In genomic region chrX:56787734-56788152, GRCh38 we compare ENCODE assay signal across 19 cellular contexts.
DNase-seq lines count a peak whose midpoint lies in the region; ATAC-seq and TF ChIP-seq lines count a peak whose summit lies in the region.
"Had no signal": no experiment of that assay in that cellular context is flagged by ENCODE, and none has a peak within 500 bp of the region (broad histone marks: within the 10 kb centered on the region; RNA-seq: fewer than 3 reads in every experiment).

No MANE protein-coding gene starts in this region.

- H4K20me1 ChIP-seq in BLaER1 treated with 17β-estradiol and CSF1 and Interleukin-3, amounts not matched to agents 10 nM and 100 nM, result peaks cover 0 to 9% (median 5%) of the 10 kb centered on the region in 11 experiments; a peak in 6 of 22 replicates
- H4K20me1 ChIP-seq in DND-41 (ENCODE audit: insufficient read depth, low read length), result peaks cover 12% of the 10 kb centered on the region

- peak overlapping the region; percentile 23 to 71 (median 59) for H3K4me2 ChIP-seq in BLaER1 treated with 17β-estradiol and CSF1 and Interleukin-3, amounts not matched to agents 10 nM and 100 nM
- H3K4me2 ChIP-seq in DND-41 (ENCODE audit: insufficient read depth, low read length), result no peak overlapping the region
- H3K4me2 ChIP-seq: GM23338, SK-N-SH had no signal

- peaks cover 0 to 3% (median 0%) of the 10 kb centered on the region in 11 experiments; a peak in 2 of 22 replicates for H3K27me3 ChIP-seq in BLaER1 treated with 17β-estradiol and CSF1 and Interleukin-3, amounts not matched to agents 10 nM and 100 nM
- H3K27me3 ChIP-seq in DND-41 (ENCODE audit: insufficient read depth, low read length, poor library complexity), result no peaks in the 10 kb centered on the region

- TF ChIP-seq CTCF in DND-41 (IDR thresholded peaks at IDR 0.05; ENCODE audit: borderline replicate concordance, extremely low read depth, low read length, poor library complexity, severe bottlenecking), result no peak
- TF ChIP-seq CTCF in nephron (IDR thresholded peaks at IDR 0.05; ENCODE audit: unreplicated experiment in 3 of 3), result no peak

- H3K9me3 Mint-ChIP-seq in nephron, result peaks cover 23% of the 10 kb centered on the region
- no peaks in the 10 kb centered on the region for H3K9me3 Mint-ChIP-seq in stimulated activated effector memory CD8-positive, alpha-beta T cell treated with anti-CD3 and anti-CD28 coated beads, Interleukin-12 subunit alpha, Interleukin-12 subunit beta, amount 100 ng/mL, for 72 hours
- H3K9me3 Mint-ChIP-seq: GM23338 had no signal

- H3K4me1 ChIP-seq in BLaER1 treated with 17β-estradiol and CSF1 and Interleukin-3, amounts not matched to agents 10 nM and 100 nM, result peaks cover 36 to 72% (median 49%) of the 10 kb centered on the region in 10 experiments
- 0 out of 2 replicates have a peak, but pooled peaks cover 3% of the 10 kb centered on the region for H3K4me1 ChIP-seq in DND-41 (ENCODE audit: insufficient read depth, low read length)
- H3K4me1 ChIP-seq: Caco-2 had no signal

- peaks cover 66% of the 10 kb centered on the region for H3K79me2 ChIP-seq in DND-41 (ENCODE audit: insufficient read depth, low read length)

- H3K4me3 Mint-ChIP-seq in nephron, result no peak overlapping the region
- no peak overlapping the region for H3K4me3 Mint-ChIP-seq in stimulated activated effector memory CD8-positive, alpha-beta T cell treated with anti-CD3 and anti-CD28 coated beads, Interleukin-12 subunit alpha, Interleukin-12 subunit beta, amount 100 ng/mL, for 72 hours
- H3K4me3 Mint-ChIP-seq: GM23338 had no signal

- H3K4me3 ChIP-seq in BLaER1 treated with 17β-estradiol and CSF1 and Interleukin-3, amounts not matched to agents 10 nM and 100 nM, result no peak overlapping the region
- no peak overlapping the region for H3K4me3 ChIP-seq in DND-41 (ENCODE audit: low read depth in 1 of 2, low read length in 2 of 2)
- H3K4me3 ChIP-seq: GM23338 had no signal

- no peaks in the 10 kb centered on the region for H3K9me3 ChIP-seq in BLaER1 treated with 17β-estradiol and CSF1 and Interleukin-3, amounts not matched to agents 10 nM and 100 nM (replicated peaks in 1 of 11)
- H3K9me3 ChIP-seq in DND-41 (ENCODE audit: insufficient read depth, low read length, severe bottlenecking), result no peaks in the 10 kb centered on the region
- H3K9me3 ChIP-seq: Caco-2, SK-N-SH had no signal

- no peaks in the 10 kb centered on the region for H3K27me3 Mint-ChIP-seq in nephron (ENCODE audit: low read depth)

- H3K36me3 ChIP-seq in BLaER1 treated with 17β-estradiol and CSF1 and Interleukin-3, amounts not matched to agents 10 nM and 100 nM, result peaks cover 0 to 37% (median 7%) of the 10 kb centered on the region in 11 experiments; a peak in 5 of 22 replicates
- peaks cover 58% of the 10 kb centered on the region for H3K36me3 ChIP-seq in DND-41 (ENCODE audit: insufficient read depth, low read length)

- no peak overlapping the region for H3K9ac ChIP-seq in BLaER1 treated with 17β-estradiol and CSF1 and Interleukin-3, amounts not matched to agents 10 nM and 100 nM
- no peak overlapping the region for H3K9ac ChIP-seq in DND-41 (ENCODE audit: low read depth, low read length)
- H3K9ac ChIP-seq: SK-N-SH had no signal

- H3K4me1 Mint-ChIP-seq in nephron, result peaks cover 8% of the 10 kb centered on the region
- H3K4me1 Mint-ChIP-seq in stimulated activated effector memory CD8-positive, alpha-beta T cell treated with anti-CD3 and anti-CD28 coated beads, Interleukin-12 subunit alpha, Interleukin-12 subunit beta, amount 100 ng/mL, for 72 hours, result peaks cover 36% of the 10 kb centered on the region
- H3K4me1 Mint-ChIP-seq: GM23338 had no signal

- no peak overlapping the region for H3K27ac ChIP-seq in BLaER1 treated with 17β-estradiol and CSF1 and Interleukin-3, amounts not matched to agents 10 nM and 100 nM
- H3K27ac ChIP-seq in DND-41 (ENCODE audit: low read length), result peak overlapping the region; percentile 32

- peak overlapping the region in 2 of 3 experiments; percentile 67 to 78 for H3K27ac Mint-ChIP-seq in nephron
- H3K27ac Mint-ChIP-seq in stimulated activated effector memory CD8-positive, alpha-beta T cell treated with anti-CD3 and anti-CD28 coated beads, Interleukin-12 subunit alpha, Interleukin-12 subunit beta, amount 100 ng/mL, for 72 hours, result peak overlapping the region; percentile 54
- H3K27ac Mint-ChIP-seq: GM23338 had no signal

- ATAC-seq in DND-41 (ENCODE audit: insufficient read depth, low read depth) (no peak), HG03571 (IDR thresholded peaks at IDR 0.05; ENCODE audit: unreplicated experiment) (no peak)
- ATAC-seq in stimulated activated effector memory CD8-positive, alpha-beta T cell treated with anti-CD3 and anti-CD28 coated beads, Interleukin-12 subunit alpha, Interleukin-12 subunit beta, amount 100 ng/mL, for 72 hours, result no peak
- ATAC-seq: GM23338, HCT116 had no signal

- H2AFZ ChIP-seq in DND-41 (ENCODE audit: low read depth, low read length), result no peak overlapping the region
- H2AFZ ChIP-seq: GM23338 had no signal

- peaks cover 67% of the 10 kb centered on the region for H3K36me3 Mint-ChIP-seq in nephron (ENCODE audit: low read depth)
- peaks cover 3% of the 10 kb centered on the region for H3K36me3 Mint-ChIP-seq in stimulated activated effector memory CD8-positive, alpha-beta T cell treated with anti-CD3 and anti-CD28 coated beads, Interleukin-12 subunit alpha, Interleukin-12 subunit beta, amount 100 ng/mL, for 72 hours

- no peak for DNase-seq in DND-41
- DNase-seq in stimulated activated effector memory CD8-positive, alpha-beta T cell treated with anti-CD3 and anti-CD28 coated beads, Interleukin-12 subunit alpha, Interleukin-12 subunit beta, amount 100 ng/mL, for 72 hours (ENCODE audit: low spot score in 2 of 2), result no peak
- DNase-seq in COLO668 (lab: John Stamatoyannopoulos, UW; ENCODE audit: unreplicated experiment), result no peak
- no peak for DNase-seq in DMS79 treated with DMSO at 0.1 percent for 48 hours (lab: John Stamatoyannopoulos, UW)
- DNase-seq: ACHN, Caco-2, GF-D8, KG1, NCI-H187, NCI-H2227 treated with DMSO at 0.1 percent for 48 hours, NCI-H524, RPMI8226, SHP77 treated with DMSO at 0.1 percent for 48 hours, SK-N-SH had no signal
